ENCODE assay signal across 8 cellular contexts in genomic region chr9:6681147-6681956, GRCh38. TPM values are rescaled to one million over a fixed set of nuclear protein-coding genes. Genes with fewer than 3 reads are reported as not detected.
DNase-seq lines count a peak whose midpoint lies in the region; ATAC-seq and TF ChIP-seq lines count a peak whose summit lies in the region.

No MANE protein-coding gene starts in this region.

- ATAC-seq in GM18870 (IDR thresholded peaks at IDR 0.05; ENCODE audit: unreplicated experiment) (peak; percentile 56), HG03135 (IDR thresholded peaks at IDR 0.05; ENCODE audit: unreplicated experiment) (peak; percentile 71), WTC11 (peak; percentile 91)

- H3K4me3 ChIP-seq in cardiac fibroblast (replicated peaks in 1 of 2; ENCODE audit: low read depth in 2 of 2, low read length in 2 of 2) (peak overlapping the region; percentile 74 to 77), spleen (peak overlapping the region; percentile 57 to 79 (median 68))

- H3K27ac ChIP-seq in spleen: peak overlapping the region; percentile 92 to 98 (median 98)

- H3K4me3 Mint-ChIP-seq in WTC11: peak overlapping the region; percentile 86

- no peaks in the 10 kb centered on the region for H3K9me3 ChIP-seq in spleen

- in situ Hi-C loops in ACHN (cut with HindIII; ENCODE audit: low pct_ligation_motif_present, low pct_unique_long_range_greater_than_20kb, low sequenced_read_pairs): no loop called here

- H3K27me3 Mint-ChIP-seq in WTC11 (ENCODE audit: low read depth): no peaks in the 10 kb centered on the region

- DNase-seq in ACHN (peak; percentile 97), NCI-H2196 treated with DMSO at 0.1 percent for 48 hours (lab: John Stamatoyannopoulos, UW; ENCODE audit: unreplicated experiment) (peak; percentile 100), WTC11 (ENCODE audit: low spot score) (peak; percentile 94), cardiac fibroblast (ENCODE audit: low read depth in 2 of 2) (peak; percentile 98), inferior parietal cortex (ENCODE audit: extremely low spot score) (peak; percentile 98), spleen (peak; percentile 98)

- intact Hi-C loops in spleen (cut with DNase I; ENCODE audit: low total_unique reads): loop anchor here (10.0 kb wide), 1 partner anchor 267 kb away; the partner anchor contains the start of gene UHRF2

- CTCF ChIA-PET in WTC11 (lab: Charles Lee): interaction anchor here (0.7 to 1.6 kb wide), 5 partner anchors 14 to 146 kb away, joined by 3 to 6 read pairs (median 4); no protein-coding TSS in a partner anchor

- TF ChIP-seq CTCF in WTC11 (IDR thresholded peaks at IDR 0.05) (no peak), cardiac fibroblast (IDR thresholded peaks at IDR 0.05; ENCODE audit: low read depth, low read length) (no peak), spleen (IDR thresholded peaks at IDR 0.05 in 8 of 11, conservative IDR thresholded peaks at IDR 0.05 in 3 of 11) (peak in 5 of 11 experiments; percentile 6 to 43 (median 32))

- peaks cover 4% of the 10 kb centered on the region for H3K9me3 Mint-ChIP-seq in WTC11

- no peaks in the 10 kb centered on the region for H3K36me3 ChIP-seq in spleen

- POLR2A ChIA-PET in WTC11 (lab: Charles Lee): interaction anchor here (0.5 to 1.4 kb wide), 9 partner anchors 11 to 224 kb away, joined by 3 to 10 read pairs (median 3); partner anchors contain the start of gene KDM4C

- H3K36me3 Mint-ChIP-seq in WTC11: peaks cover 17% of the 10 kb centered on the region; the same call in 1 of the 2 replicates

- H3K27ac Mint-ChIP-seq in WTC11: peak overlapping the region; percentile 99

- 0 to 1% (median 0%) methylated on average over 36 to 72 of the region's 72 CpGs for WGBS in spleen, 5 donors

- TF ChIP-seq POLR2A in spleen (IDR thresholded peaks at IDR 0.05): peak; percentile 65 to 87 (median 70)

- H3K4me1 Mint-ChIP-seq in WTC11: peaks cover 18% of the 10 kb centered on the region

- peaks cover 3 to 58% (median 39%) of the 10 kb centered on the region in 6 donors for H3K4me1 ChIP-seq in spleen

- H3K27me3 ChIP-seq in spleen (replicated peaks in 1 of 7): no peaks in the 10 kb centered on the region

TF ChIP-seq in WTC11, 78 proteins besides CTCF, POLR2A, EP300 and RAD21 (continues in another document):
- TF ChIP-seq ATF6 (CRISPR knock-in tag; IDR thresholded peaks at IDR 0.05) (no peak), ZNF416 (CRISPR knock-in tag; IDR thresholded peaks at IDR 0.05) (no peak), ZNF121 (CRISPR knock-in tag; IDR thresholded peaks at IDR 0.05) (no peak), ZBTB21 (CRISPR knock-in tag; IDR thresholded peaks at IDR 0.05; ENCODE audit: borderline replicate concordance) (peak; percentile 77; the same call in 1 of the 2 replicates), ZNF532 (CRISPR knock-in tag; IDR thresholded peaks at IDR 0.05; ENCODE audit: borderline replicate concordance) (no peak), CREB1 (CRISPR knock-in tag; IDR thresholded peaks at IDR 0.05) (peak; percentile 75; the same call in 1 of the 2 replicates), MXD4 (CRISPR knock-in tag; IDR thresholded peaks at IDR 0.05; ENCODE audit: borderline replicate concordance) (no peak), FOXJ3 (CRISPR knock-in tag; IDR thresholded peaks at IDR 0.05; ENCODE audit: borderline replicate concordance) (no peak), USF1 (CRISPR knock-in tag; IDR thresholded peaks at IDR 0.05) (peak; percentile 97), ZNF317 (CRISPR knock-in tag; IDR thresholded peaks at IDR 0.05; ENCODE audit: borderline replicate concordance, low read depth) (no peak), SOX15 (CRISPR knock-in tag; IDR thresholded peaks at IDR 0.05) (no peak), USF2 (CRISPR knock-in tag; IDR thresholded peaks at IDR 0.05) (peak; percentile 97), FOXP1 (CRISPR knock-in tag; IDR thresholded peaks at IDR 0.05; ENCODE audit: borderline replicate concordance) (peak; percentile 80)
- TF ChIP-seq, protein P1, sequence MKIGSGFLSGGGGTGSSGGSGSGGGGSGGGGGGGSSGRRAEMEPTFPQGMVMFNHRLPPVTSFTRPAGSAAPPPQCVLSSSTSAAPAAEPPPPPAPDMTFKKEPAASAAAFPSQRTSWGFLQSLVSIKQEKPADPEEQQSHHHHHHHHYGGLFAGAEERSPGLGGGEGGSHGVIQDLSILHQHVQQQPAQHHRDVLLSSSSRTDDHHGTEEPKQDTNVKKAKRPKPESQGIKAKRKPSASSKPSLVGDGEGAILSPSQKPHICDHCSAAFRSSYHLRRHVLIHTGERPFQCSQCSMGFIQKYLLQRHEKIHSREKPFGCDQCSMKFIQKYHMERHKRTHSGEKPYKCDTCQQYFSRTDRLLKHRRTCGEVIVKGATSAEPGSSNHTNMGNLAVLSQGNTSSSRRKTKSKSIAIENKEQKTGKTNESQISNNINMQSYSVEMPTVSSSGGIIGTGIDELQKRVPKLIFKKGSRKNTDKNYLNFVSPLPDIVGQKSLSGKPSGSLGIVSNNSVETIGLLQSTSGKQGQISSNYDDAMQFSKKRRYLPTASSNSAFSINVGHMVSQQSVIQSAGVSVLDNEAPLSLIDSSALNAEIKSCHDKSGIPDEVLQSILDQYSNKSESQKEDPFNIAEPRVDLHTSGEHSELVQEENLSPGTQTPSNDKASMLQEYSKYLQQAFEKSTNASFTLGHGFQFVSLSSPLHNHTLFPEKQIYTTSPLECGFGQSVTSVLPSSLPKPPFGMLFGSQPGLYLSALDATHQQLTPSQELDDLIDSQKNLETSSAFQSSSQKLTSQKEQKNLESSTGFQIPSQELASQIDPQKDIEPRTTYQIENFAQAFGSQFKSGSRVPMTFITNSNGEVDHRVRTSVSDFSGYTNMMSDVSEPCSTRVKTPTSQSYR (CRISPR knock-in tag; IDR thresholded peaks at IDR 0.05): peak; percentile 81; the same call in 1 of the 2 replicates

RNA-seq across cellular contexts. Expression of gene GLDC, which starts 35.8 kb away (rescaled TPM):
- 136 to 153 TPM (median 145 TPM) in 3 replicates for total RNA-seq in WTC11 (2021)
- total RNA-seq in spleen: 1 to 10 TPM in 4 of 7 donors, under 1 TPM in 3; 0.60 to 8.7 (median 1.3) TPM
- under 1 TPM; 0.17 to 0.39 (median 0.19) TPM for polyA plus RNA-seq in spleen

Comparison
In these comparisons a context has a peak if more than half of its experiments do, and no peak if none do; other contexts are left out.
1. Peak in every context shown above with its lines: DNase-seq, ATAC-seq, H3K4me3 ChIP-seq and H3K27ac ChIP-seq.
2. RNA of gene GLDC, which starts 35.8 kb away (total RNA-seq): 136 to 153 TPM in WTC11; 0.60 to 8.7 TPM in spleen; every median in the first group is over 10 times any median in the second.